ENCODE assay signal across 21 cellular contexts in the genomic region with DNA sequence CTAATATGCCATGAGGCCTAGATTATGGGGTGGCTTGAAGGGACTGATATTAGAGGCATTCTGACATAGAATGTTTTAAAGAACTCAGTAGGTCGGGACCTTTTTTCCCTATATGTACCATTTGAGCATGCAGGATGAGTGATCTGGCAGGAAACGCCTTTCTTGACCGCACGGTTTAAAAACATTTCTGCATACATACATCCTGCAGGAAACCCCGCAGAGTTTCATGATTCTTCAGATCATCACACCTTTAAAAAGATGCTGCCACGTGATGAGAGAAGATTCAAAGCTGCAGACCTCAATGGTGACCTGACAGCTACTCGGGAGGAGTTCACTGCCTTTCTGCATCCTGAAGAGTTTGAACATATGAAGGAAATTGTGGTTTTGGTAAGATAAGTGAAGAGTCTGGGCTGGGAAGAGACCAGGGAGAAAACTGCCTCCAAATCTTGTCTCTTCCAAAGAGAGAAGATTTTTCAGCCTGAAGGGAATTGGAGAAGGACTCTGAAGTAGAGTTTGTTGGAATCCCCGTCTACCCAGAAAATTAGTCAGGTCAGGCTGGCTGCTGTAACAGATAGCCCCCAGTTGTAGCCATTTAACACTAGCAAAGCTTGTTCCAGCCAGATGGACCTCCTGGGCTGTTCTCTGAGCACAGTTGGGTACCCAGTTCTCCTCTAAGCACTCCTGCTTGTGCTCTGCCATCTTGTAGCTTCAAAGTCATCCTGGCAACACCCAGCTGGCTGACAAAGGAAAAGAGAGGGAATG.
"Had no signal": no experiment of that assay in that cellular context is flagged by ENCODE, and none has a peak within 500 bp of the region (broad histone marks: within the 10 kb centered on the region; RNA-seq: fewer than 3 reads in every experiment).

No MANE protein-coding gene starts in this region.

- DNase-seq: dorsolateral prefrontal cortex; effector CD8-positive, alpha-beta T cell; heart right ventricle; hypothalamus; islet precursor cell; mammary epithelial cell; naive thymus-derived CD4-positive, alpha-beta T cell; nucleus accumbens; ovary; stimulated activated CD4-positive, alpha-beta T cell treated with anti-CD3 and anti-CD28 coated beads, Interleukin-2, amount 100 ng/mL, for 48 hours; stimulated activated naive CD4-positive, alpha-beta T cell treated with Interleukin-2 at 50 U/mL for 16 hours; tibial artery; upper lobe of left lung; uterus had no signal

- H3K27me3 ChIP-seq: heart right ventricle, neural progenitor cell, ovary, right atrium auricular region, tibial artery, upper lobe of left lung, uterus had no signal

- H3K4me2 ChIP-seq: neural progenitor cell, smooth muscle cell had no signal

- H3K4me1 ChIP-seq: neural progenitor cell, uterus had no signal

- H3K4me3 Mint-ChIP-seq: neural progenitor cell had no signal

- H3K9me3 Mint-ChIP-seq: neural progenitor cell had no signal

- H3K36me3 ChIP-seq: ovary, uterus had no signal

- H2AFZ ChIP-seq: neural progenitor cell had no signal

- H3K4me3 ChIP-seq: coronary artery, dorsolateral prefrontal cortex, heart right ventricle, neural progenitor cell, ovary, right atrium auricular region, smooth muscle cell, tibial artery, upper lobe of left lung, uterus had no signal

- H3K9ac ChIP-seq: neural progenitor cell had no signal

- FAIRE-seq: frontal cortex had no signal

- H3K27ac ChIP-seq: coronary artery, dorsolateral prefrontal cortex, heart right ventricle, neural progenitor cell, ovary, right atrium auricular region, tibial artery, upper lobe of left lung, uterus had no signal

- ATAC-seq: esophagus mucosa; heart right ventricle; left lobe of liver; naive thymus-derived CD4-positive, alpha-beta T cell had no signal

- H3K27ac Mint-ChIP-seq: neural progenitor cell had no signal

- H3K9me3 ChIP-seq: heart right ventricle, ovary, right atrium auricular region, tibial artery, upper lobe of left lung, uterus had no signal

- H3K27me3 Mint-ChIP-seq: naive thymus-derived CD4-positive, alpha-beta T cell had no signal
